In genomic region chr12:121781751-121782615, GRCh38 we compare ENCODE assay signal across 8 cellular contexts. TPM values are rescaled to one million over a fixed set of nuclear protein-coding genes. Genes with fewer than 3 reads are reported as not detected.
A peak's percentile ranks its signal among the peaks of the same experiment; 100 is the strongest.
DNase-seq lines count a peak whose midpoint lies in the region; ATAC-seq, FAIRE-seq and TF ChIP-seq lines count a peak whose summit lies in the region.

No MANE protein-coding gene starts in this region.

- 2% methylated on average over 21 of the region's 21 CpGs for WGBS in GM12878 (ENCODE audit: insufficient coverage, insufficient replicate concordance, low lambda C conversion rate, missing lambda C conversion rate)

- BruUV-seq in GM12878 (replicated peaks; lab: Mats Ljungman, UMichigan), result no TSS peak

- H2AFZ ChIP-seq in DND-41 (ENCODE audit: low read depth, low read length) (no peak overlapping the region), OCI-LY3 (ENCODE audit: low read depth, low read length) (no peak overlapping the region), GM12878 (ENCODE audit: control insufficient read depth, low read depth, low read length) (peak overlapping the region; percentile 61)

- intact Hi-C loops in GM12878 (cut with micrococcal nuclease; ENCODE audit: unreplicated experiment), result loop anchor here (1.0 kb wide), 1 partner anchor 8 kb away; no protein-coding TSS in a partner anchor

- CTCF ChIA-PET in GM12878 (lab: Yijun Ruan, JAX), result interaction anchor here (0.6 to 15.0 kb wide), 15 partner anchors 9 to 377 kb away, joined by 3 to 492 read pairs (median 4); partner anchors contain the start of genes PSMD9, RHOF and TMEM120B

- no peaks in the 10 kb centered on the region for H3K27me3 ChIP-seq in DND-41 (ENCODE audit: insufficient read depth, low read length, poor library complexity)
- no peaks in the 10 kb centered on the region for H3K27me3 ChIP-seq in OCI-LY3 (ENCODE audit: low read depth, low read length)
- no peaks in the 10 kb centered on the region for H3K27me3 ChIP-seq in GM12878 (replicated peaks in 1 of 2; ENCODE audit: control insufficient read depth in 2 of 2, insufficient read depth in 2 of 2, low read length in 1 of 2)

- TF ChIP-seq POLR2A in GM12878 (IDR thresholded peaks at IDR 0.05; ENCODE audit: low read depth, low read length), result peak; percentile 37

- H3K79me2 ChIP-seq in DND-41 (ENCODE audit: insufficient read depth, low read length), result peaks cover 11% of the 10 kb centered on the region
- peaks cover 75% of the 10 kb centered on the region for H3K79me2 ChIP-seq in OCI-LY3 (ENCODE audit: low read length)
- peaks cover 48% of the 10 kb centered on the region for H3K79me2 ChIP-seq in GM12878 (ENCODE audit: control insufficient read depth, insufficient read depth, low read length)

- peaks cover 30% of the 10 kb centered on the region for H3K36me3 ChIP-seq in DND-41 (ENCODE audit: insufficient read depth, low read length)
- peaks cover 55% of the 10 kb centered on the region for H3K36me3 ChIP-seq in OCI-LY3 (replicated peaks; ENCODE audit: low read depth, low read length)
- H3K36me3 ChIP-seq in GM12878 (ENCODE audit: control insufficient read depth in 2 of 2, insufficient read depth in 2 of 2, low read length in 1 of 2), result peaks cover 25 to 29% of the 10 kb centered on the region in 2 experiments

- no peak for DNase-seq in DND-41
- no peak for DNase-seq in GM12878 (ENCODE audit: low read depth, low spot score)
- DNase-seq in myocyte (ENCODE audit: low read depth), result peak; percentile 50
- no peak for DNase-seq in occipital lobe (lab: John Stamatoyannopoulos, UW)

- H3K4me3 ChIP-seq in DND-41 (ENCODE audit: low read depth in 1 of 2, low read length in 2 of 2) (no peak overlapping the region), OCI-LY3 (ENCODE audit: low read length) (peak overlapping the region; percentile 73), GM12878 (peak overlapping the region; percentile 41; the same call in 1 of the 2 replicates)

- SMC1A ChIA-PET in GM12878 (lab: Charles Lee; ENCODE audit: uncharacterized antibody, unreplicated experiment), result interaction anchor here (0.6 to 3.0 kb wide), 13 partner anchors 9 to 230 kb away, joined by 3 to 94 read pairs (median 5); partner anchors contain the start of genes RHOF and SETD1B

- H3K4me2 ChIP-seq in DND-41 (ENCODE audit: insufficient read depth, low read length), result no peak overlapping the region
- H3K4me2 ChIP-seq in OCI-LY3 (ENCODE audit: low read length), result peak overlapping the region; percentile 89
- peak overlapping the region; percentile 96 for H3K4me2 ChIP-seq in GM12878 (ENCODE audit: control insufficient read depth, insufficient read depth)

- POLR2A ChIA-PET in GM12878 (lab: Charles Lee), result interaction anchor here (0.5 to 6.5 kb wide), 14 partner anchors 9 to 428 kb away, joined by 3 to 114 read pairs (median 5); partner anchors contain the start of genes ORAI1, PSMD9, RHOF and SETD1B

- RAD21 ChIA-PET in GM12878 (lab: Charles Lee; ENCODE audit: unreplicated experiment), result interaction anchor here (0.6 to 11.5 kb wide), 10 partner anchors 9 to 279 kb away, joined by 3 to 230 read pairs (median 4); partner anchors contain the start of genes PSMD9, RHOF, SETD1B and TMEM120B

- H3K27ac ChIP-seq in DND-41 (ENCODE audit: low read length) (0 out of 2 replicates have a peak overlapping the region, but pooled peaks have one; percentile 22), OCI-LY3 (ENCODE audit: low read length) (peak overlapping the region; percentile 100), GM12878 (ENCODE audit: control insufficient read depth, insufficient read depth) (peak overlapping the region; percentile 98)

- TF ChIP-seq CTCF in DND-41 (IDR thresholded peaks at IDR 0.05; ENCODE audit: borderline replicate concordance, extremely low read depth, low read length, poor library complexity, severe bottlenecking) (no peak), OCI-LY3 (IDR thresholded peaks at IDR 0.05; ENCODE audit: low read depth, low read length) (no peak), GM12878 (IDR thresholded peaks at IDR 0.05 in 2 of 3, conservative IDR thresholded peaks at IDR 0.05 in 1 of 3; ENCODE audit: control insufficient read depth in 2 of 3, extremely low read depth in 1 of 3, insufficient read depth in 1 of 3, low read depth in 3 of 3, low read length in 3 of 3) (no peak)

- H3K9me3 ChIP-seq in DND-41 (ENCODE audit: insufficient read depth, low read length, severe bottlenecking) (no peaks in the 10 kb centered on the region), OCI-LY3 (ENCODE audit: insufficient read depth, low read length) (no peaks in the 10 kb centered on the region), GM12878 (replicated peaks; ENCODE audit: control insufficient read depth, insufficient read depth, low read length) (no peaks in the 10 kb centered on the region)

- in situ Hi-C loops in GM12878 (cut with MboI), result no loop called here

- peaks cover 3% of the 10 kb centered on the region for H4K20me1 ChIP-seq in DND-41 (ENCODE audit: insufficient read depth, low read length)
- no peaks in the 10 kb centered on the region for H4K20me1 ChIP-seq in OCI-LY3 (ENCODE audit: insufficient read depth, low read length)
- no peaks in the 10 kb centered on the region for H4K20me1 ChIP-seq in GM12878 (ENCODE audit: control insufficient read depth, insufficient read depth)

- no peak for TF ChIP-seq EP300 in GM12878 (IDR thresholded peaks at IDR 0.05; ENCODE audit: borderline replicate concordance in 1 of 2, control insufficient read depth in 1 of 2, low read depth in 2 of 2, low read length in 2 of 2)

- H3K4me1 ChIP-seq in DND-41 (ENCODE audit: insufficient read depth, low read length) (no peaks in the 10 kb centered on the region), OCI-LY3 (ENCODE audit: low read length) (peaks cover 75% of the 10 kb centered on the region), GM12878 (ENCODE audit: control insufficient read depth, insufficient read depth, low read length) (peaks cover 57% of the 10 kb centered on the region)

- FAIRE-seq in GM12878 (lab: Jason Lieb, UNC), result peak; percentile 99

- no peak overlapping the region for H3K9ac ChIP-seq in DND-41 (ENCODE audit: low read depth, low read length)
- H3K9ac ChIP-seq in OCI-LY3 (ENCODE audit: low read length), result peak overlapping the region; percentile 92
- H3K9ac ChIP-seq in GM12878 (ENCODE audit: control insufficient read depth, insufficient read depth, low read length), result peak overlapping the region; percentile 63

- TF ChIP-seq RAD21 in GM12878 (IDR thresholded peaks at IDR 0.05; ENCODE audit: insufficient read depth, low read depth, low read length), result no peak

- ATAC-seq in DND-41 (ENCODE audit: insufficient read depth, low read depth) (no peak), GM21723 (IDR thresholded peaks at IDR 0.05; ENCODE audit: unreplicated experiment) (peak; percentile 49), GM12878 (peak; percentile 88), GM18861 (IDR thresholded peaks at IDR 0.05; ENCODE audit: unreplicated experiment) (no peak), GM18520 (IDR thresholded peaks at IDR 0.05; ENCODE audit: unreplicated experiment) (no peak)

TF ChIP-seq in GM12878, 131 proteins besides CTCF, POLR2A, EP300 and RAD21 (continues in another document):
- TF ChIP-seq IRF3 (IDR thresholded peaks at IDR 0.05), result no peak
- TF ChIP-seq ZNF274 (IDR thresholded peaks at IDR 0.05; ENCODE audit: insufficient read depth, insufficient read length), result no peak

RNA-seq across cellular contexts. Expression of gene RHOF, which starts 11.5 kb away (rescaled TPM):
- total RNA-seq in GM12878 (2013; cell fraction: nucleolus; rRNA removed), result 111 and 129 TPM in 2 replicates
- total RNA-seq in GM12878 (2014; rRNA removed) (58.0 and 58.8 TPM in 2 replicates), GM12878 (2014; rRNA removed; fragmentation: Illumina TruSeq; extraction: Trizol) (32.8 and 32.9 TPM in 2 replicates), GM12878 (2021) (72.8 and 78.7 TPM in 2 replicates), myocyte (2.3 and 2.4 TPM in 2 replicates), occipital lobe (14.5 TPM)
- polyA plus RNA-seq in GM12878 (2011; ENCODE audit: low read depth), result 11.6 TPM
- polyA plus RNA-seq in GM12878 (2011; rRNA removed) (25.4 and 40.8 TPM in 2 replicates), GM12878 (2014; fragmentation: Illumina TruSeq; extraction: Trizol) (28.5 and 36.5 TPM in 2 replicates), GM12878 (2014; fragmentation: Nextera tagmentation; extraction: Ambion mirVana) (1 to 10 TPM; 6.1 to 6.4 TPM), GM12878 (2014; rRNA removed) (66.1 and 75.8 TPM in 2 replicates), GM12878 (2016; fragmentation: Nextera tagmentation; extraction: Ambion mirVana) (10 to 100 TPM; 38.9 to 40.5 TPM)
- polyA plus RNA-seq in GM12878 (2011; cell fraction: cytosol; rRNA removed), result 71.0 and 80.5 TPM in 2 replicates
- 76.9 and 97.7 TPM in 2 replicates for polyA plus RNA-seq in GM12878 (2011; cell fraction: nucleus; rRNA removed)
- 38.5 and 51.6 TPM in 2 replicates for polyA plus RNA-seq in GM12878 (2012)
- 45.1 and 66.7 TPM in 2 replicates for polyA minus RNA-seq in GM12878 (2011; rRNA and poly(A)+ RNA removed)
- 58.2 and 58.8 TPM in 2 replicates for polyA minus RNA-seq in GM12878 (2011; cell fraction: cytosol; rRNA and poly(A)+ RNA removed)
- polyA minus RNA-seq in GM12878 (2011; cell fraction: nucleus; rRNA and poly(A)+ RNA removed), result 35.3 and 53.2 TPM in 2 replicates
- 2.7 TPM for polyA plus RNA-seq in myocyte (2012)

RNA-seq across cellular contexts. Expression of gene SETD1B, which starts 21.8 kb away (rescaled TPM):
- 8.1 and 10.1 TPM in 2 replicates for total RNA-seq in GM12878 (2013; cell fraction: nucleolus; rRNA removed)
- total RNA-seq in GM12878 (2014; rRNA removed) (1.8 and 2.1 TPM in 2 replicates), GM12878 (2014; rRNA removed; fragmentation: Illumina TruSeq; extraction: Trizol) (1.3 TPM in 2 replicates), GM12878 (2021) (15.5 and 17.3 TPM in 2 replicates), myocyte (3.9 and 4.0 TPM in 2 replicates), occipital lobe (2.3 TPM)
- polyA plus RNA-seq in GM12878 (2011; ENCODE audit: low read depth), result 2.0 TPM
- polyA plus RNA-seq in GM12878 (2011; rRNA removed) (0.27 and 0.50 TPM in 2 replicates), GM12878 (2014; fragmentation: Illumina TruSeq; extraction: Trizol) (1.7 and 3.6 TPM in 2 replicates), GM12878 (2014; fragmentation: Nextera tagmentation; extraction: Ambion mirVana) (1 to 10 TPM in 1 of 2 experiments, under 1 TPM in 1; 0.53 to 1.7 TPM), GM12878 (2014; rRNA removed) (4.9 and 7.5 TPM in 2 replicates), GM12878 (2016; fragmentation: Nextera tagmentation; extraction: Ambion mirVana) (1 to 10 TPM; 1.2 to 1.5 TPM)
- polyA plus RNA-seq in GM12878 (2011; cell fraction: cytosol; rRNA removed), result 0.67 and 0.76 TPM in 2 replicates
- 3.1 and 6.2 TPM in 2 replicates for polyA plus RNA-seq in GM12878 (2011; cell fraction: nucleus; rRNA removed)
- polyA plus RNA-seq in GM12878 (2012), result 4.3 and 5.9 TPM in 2 replicates
- 1.3 and 1.4 TPM in 2 replicates for polyA minus RNA-seq in GM12878 (2011; rRNA and poly(A)+ RNA removed)
- polyA minus RNA-seq in GM12878 (2011; cell fraction: cytosol; rRNA and poly(A)+ RNA removed), result 2.3 and 3.3 TPM in 2 replicates
- 1.6 and 3.5 TPM in 2 replicates for polyA minus RNA-seq in GM12878 (2011; cell fraction: nucleus; rRNA and poly(A)+ RNA removed)
- polyA plus RNA-seq in myocyte (2012), result 7.4 TPM

Comparison
In these comparisons a context has a peak if more than half of its experiments do, and no peak if none do; other contexts are left out.
1. ATAC-seq: peak in GM21723 (single experiment) and GM12878 (single experiment); none in DND-41 (single experiment), GM18861 (single experiment) and GM18520 (single experiment).
2. H3K27ac ChIP-seq: peak in every context shown above with its lines; median percentile 100 in OCI-LY3; 98 in GM12878; 22 in DND-41.
3. H3K4me3 ChIP-seq: peak in OCI-LY3 (single experiment) and GM12878 (single experiment); none in DND-41 (0 of 2).